In the genomic region with DNA sequence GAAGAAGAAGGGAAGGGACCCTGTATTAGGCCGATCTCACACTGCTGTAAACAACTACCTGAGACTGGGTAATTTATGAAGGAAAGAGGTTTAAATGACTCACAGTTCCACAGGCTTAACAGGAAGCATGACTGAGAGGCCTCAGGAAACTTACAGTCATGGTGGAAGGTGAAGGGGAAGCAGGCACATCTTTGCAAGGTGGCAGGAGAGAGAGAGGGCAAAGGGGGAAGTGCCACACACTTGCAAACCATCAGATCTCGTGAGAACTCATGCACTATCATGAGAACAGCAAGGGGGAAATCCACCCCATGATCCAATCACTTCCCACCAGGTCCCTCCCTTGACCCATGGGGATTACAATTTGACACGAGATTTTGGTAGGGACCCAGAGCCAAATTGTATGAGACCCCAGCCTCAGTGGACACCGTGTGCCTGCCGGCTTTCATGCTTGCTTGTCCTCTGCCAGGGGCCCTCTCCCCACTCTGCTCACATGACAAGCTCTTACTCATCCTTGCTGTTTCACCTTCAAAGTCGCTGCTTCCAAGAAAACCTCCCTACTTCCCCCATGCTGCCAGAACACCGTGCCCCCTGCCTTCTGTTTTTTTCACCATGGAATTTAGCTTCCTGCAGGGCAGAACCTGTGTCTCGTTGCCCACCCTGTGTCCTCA, we compare ENCODE assay signal across 1 cellular context.
TF ChIP-seq lines count a peak whose summit lies in the region.

No MANE protein-coding gene starts in this region.

TF ChIP-seq in HCT116, 20 proteins besides CTCF, POLR2A, EP300 and RAD21 (continued from another document):
- TF ChIP-seq, protein P1, sequence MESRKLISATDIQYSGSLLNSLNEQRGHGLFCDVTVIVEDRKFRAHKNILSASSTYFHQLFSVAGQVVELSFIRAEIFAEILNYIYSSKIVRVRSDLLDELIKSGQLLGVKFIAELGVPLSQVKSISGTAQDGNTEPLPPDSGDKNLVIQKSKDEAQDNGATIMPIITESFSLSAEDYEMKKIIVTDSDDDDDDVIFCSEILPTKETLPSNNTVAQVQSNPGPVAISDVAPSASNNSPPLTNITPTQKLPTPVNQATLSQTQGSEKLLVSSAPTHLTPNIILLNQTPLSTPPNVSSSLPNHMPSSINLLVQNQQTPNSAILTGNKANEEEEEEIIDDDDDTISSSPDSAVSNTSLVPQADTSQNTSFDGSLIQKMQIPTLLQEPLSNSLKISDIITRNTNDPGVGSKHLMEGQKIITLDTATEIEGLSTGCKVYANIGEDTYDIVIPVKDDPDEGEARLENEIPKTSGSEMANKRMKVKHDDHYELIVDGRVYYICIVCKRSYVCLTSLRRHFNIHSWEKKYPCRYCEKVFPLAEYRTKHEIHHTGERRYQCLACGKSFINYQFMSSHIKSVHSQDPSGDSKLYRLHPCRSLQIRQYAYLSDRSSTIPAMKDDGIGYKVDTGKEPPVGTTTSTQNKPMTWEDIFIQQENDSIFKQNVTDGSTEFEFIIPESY (IDR thresholded peaks at IDR 0.05; ENCODE audit: extremely low read depth, insufficient replicate concordance, low read length) = no peak
- TF ChIP-seq ELF1 (IDR thresholded peaks at IDR 0.05; ENCODE audit: borderline replicate concordance, low read depth) (no peak), FOSL1 (IDR thresholded peaks at IDR 0.05; ENCODE audit: low read depth) (no peak), EZH2 (IDR thresholded peaks at IDR 0.05) (no peak), ZFX (IDR thresholded peaks at IDR 0.05) (no peak), SIN3A (IDR thresholded peaks at IDR 0.05; ENCODE audit: low read depth) (no peak)
- TF ChIP-seq, protein P2, sequence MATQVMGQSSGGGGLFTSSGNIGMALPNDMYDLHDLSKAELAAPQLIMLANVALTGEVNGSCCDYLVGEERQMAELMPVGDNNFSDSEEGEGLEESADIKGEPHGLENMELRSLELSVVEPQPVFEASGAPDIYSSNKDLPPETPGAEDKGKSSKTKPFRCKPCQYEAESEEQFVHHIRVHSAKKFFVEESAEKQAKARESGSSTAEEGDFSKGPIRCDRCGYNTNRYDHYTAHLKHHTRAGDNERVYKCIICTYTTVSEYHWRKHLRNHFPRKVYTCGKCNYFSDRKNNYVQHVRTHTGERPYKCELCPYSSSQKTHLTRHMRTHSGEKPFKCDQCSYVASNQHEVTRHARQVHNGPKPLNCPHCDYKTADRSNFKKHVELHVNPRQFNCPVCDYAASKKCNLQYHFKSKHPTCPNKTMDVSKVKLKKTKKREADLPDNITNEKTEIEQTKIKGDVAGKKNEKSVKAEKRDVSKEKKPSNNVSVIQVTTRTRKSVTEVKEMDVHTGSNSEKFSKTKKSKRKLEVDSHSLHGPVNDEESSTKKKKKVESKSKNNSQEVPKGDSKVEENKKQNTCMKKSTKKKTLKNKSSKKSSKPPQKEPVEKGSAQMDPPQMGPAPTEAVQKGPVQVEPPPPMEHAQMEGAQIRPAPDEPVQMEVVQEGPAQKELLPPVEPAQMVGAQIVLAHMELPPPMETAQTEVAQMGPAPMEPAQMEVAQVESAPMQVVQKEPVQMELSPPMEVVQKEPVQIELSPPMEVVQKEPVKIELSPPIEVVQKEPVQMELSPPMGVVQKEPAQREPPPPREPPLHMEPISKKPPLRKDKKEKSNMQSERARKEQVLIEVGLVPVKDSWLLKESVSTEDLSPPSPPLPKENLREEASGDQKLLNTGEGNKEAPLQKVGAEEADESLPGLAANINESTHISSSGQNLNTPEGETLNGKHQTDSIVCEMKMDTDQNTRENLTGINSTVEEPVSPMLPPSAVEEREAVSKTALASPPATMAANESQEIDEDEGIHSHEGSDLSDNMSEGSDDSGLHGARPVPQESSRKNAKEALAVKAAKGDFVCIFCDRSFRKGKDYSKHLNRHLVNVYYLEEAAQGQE (IDR thresholded peaks at IDR 0.05; ENCODE audit: low read depth) = no peak
